Comparison of ENCODE assay signal across 10 cellular contexts in the genomic region with DNA sequence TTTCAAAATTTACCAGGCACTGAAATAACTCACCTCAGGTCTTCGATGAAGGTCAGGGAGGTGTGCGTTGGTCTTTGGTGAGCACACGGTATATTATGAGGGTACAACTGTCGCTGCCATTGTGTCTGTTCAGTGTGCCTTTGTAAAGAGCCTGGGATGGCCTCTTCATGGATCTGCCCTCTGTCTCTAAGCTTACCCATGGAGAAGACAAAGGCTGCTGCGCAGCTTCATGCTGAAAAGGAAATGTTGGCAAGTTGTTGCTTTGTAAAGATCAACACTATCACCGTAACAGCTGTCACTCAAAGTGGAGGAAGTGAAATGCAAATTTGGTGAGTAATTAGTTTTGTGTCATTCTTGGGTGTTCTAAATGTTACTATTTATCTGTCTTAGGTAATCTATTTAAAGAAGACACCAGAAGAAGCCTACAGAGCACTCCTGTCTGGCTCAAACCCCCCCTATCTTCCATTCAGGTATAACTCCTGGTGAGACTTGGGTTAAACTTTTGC.
DNase-seq lines count a peak whose midpoint lies in the region; ATAC-seq and TF ChIP-seq lines count a peak whose summit lies in the region.
"Had no signal": no experiment of that assay in that cellular context is flagged by ENCODE, and none has a peak within 500 bp of the region (broad histone marks: within the 10 kb centered on the region; RNA-seq: fewer than 3 reads in every experiment).

No MANE protein-coding gene starts in this region.

- DNase-seq in GM12864 (ENCODE audit: low read depth) (peak; percentile 25), NCI-H510A treated with DMSO at 0.1 percent for 48 hours (lab: John Stamatoyannopoulos, UW) (no peak), substantia nigra (lab: John Stamatoyannopoulos, UW) (no peak), 8988T (no peak), retina (no peak)
- DNase-seq in activated naive CD8-positive, alpha-beta T cell treated with anti-CD3 and anti-CD28 coated beads, Interleukin-2, amount 10 ng/mL, durations not matched to agents 7 days and 5 days = no peak
- DNase-seq: DMS79 had no signal

- H3K27ac ChIP-seq in substantia nigra (ENCODE audit: low read depth, low read length, poor library complexity, severe bottlenecking) = no peak overlapping the region
- H3K27ac ChIP-seq: KMS-11 had no signal

- peak; percentile 12 for TF ChIP-seq CTCF in GM12864 (IDR thresholded peaks at IDR 0.05; ENCODE audit: low read depth, low read length, missing control alignments)

- POLR2A ChIA-PET in activated naive CD8-positive, alpha-beta T cell treated with anti-CD3 and anti-CD28 coated beads, Interleukin-2, amount 10 ng/mL, durations not matched to agents 7 days and 5 days (lab: Charles Lee) = interaction anchor here (0.5 kb wide), 1 partner anchor 72 kb away, joined by 4 read pairs; no protein-coding TSS in a partner anchor

- H3K4me1 Mint-ChIP-seq in activated naive CD8-positive, alpha-beta T cell treated with anti-CD3 and anti-CD28 coated beads, Interleukin-2, amount 10 ng/mL, durations not matched to agents 7 days and 5 days = peaks cover 2% of the 10 kb centered on the region

- peak; percentile 79 for ATAC-seq in GM19467 (IDR thresholded peaks at IDR 0.05; ENCODE audit: unreplicated experiment)
- peak; percentile 79 for ATAC-seq in HG03196 (IDR thresholded peaks at IDR 0.05; ENCODE audit: unreplicated experiment)
- peak; percentile 36 for ATAC-seq in activated naive CD8-positive, alpha-beta T cell treated with anti-CD3 and anti-CD28 coated beads, Interleukin-2, amount 10 ng/mL, durations not matched to agents 7 days and 5 days (ENCODE audit: low read depth)

- no peaks in the 10 kb centered on the region for H3K9me3 Mint-ChIP-seq in activated naive CD8-positive, alpha-beta T cell treated with anti-CD3 and anti-CD28 coated beads, Interleukin-2, amount 10 ng/mL, durations not matched to agents 7 days and 5 days

- H3K36me3 Mint-ChIP-seq in activated naive CD8-positive, alpha-beta T cell treated with anti-CD3 and anti-CD28 coated beads, Interleukin-2, amount 10 ng/mL, durations not matched to agents 7 days and 5 days = peaks cover 30% of the 10 kb centered on the region

- no peak overlapping the region for H3K27ac Mint-ChIP-seq in activated naive CD8-positive, alpha-beta T cell treated with anti-CD3 and anti-CD28 coated beads, Interleukin-2, amount 10 ng/mL, durations not matched to agents 7 days and 5 days

- no peak overlapping the region for H3K4me3 Mint-ChIP-seq in activated naive CD8-positive, alpha-beta T cell treated with anti-CD3 and anti-CD28 coated beads, Interleukin-2, amount 10 ng/mL, durations not matched to agents 7 days and 5 days

- no peak overlapping the region for H3K4me3 ChIP-seq in GM12864 (ENCODE audit: low read depth, low read length)

- no peaks in the 10 kb centered on the region for H3K27me3 Mint-ChIP-seq in activated naive CD8-positive, alpha-beta T cell treated with anti-CD3 and anti-CD28 coated beads, Interleukin-2, amount 10 ng/mL, durations not matched to agents 7 days and 5 days
